Comparison of ENCODE assay signal across 1 cellular context in the genomic region with DNA sequence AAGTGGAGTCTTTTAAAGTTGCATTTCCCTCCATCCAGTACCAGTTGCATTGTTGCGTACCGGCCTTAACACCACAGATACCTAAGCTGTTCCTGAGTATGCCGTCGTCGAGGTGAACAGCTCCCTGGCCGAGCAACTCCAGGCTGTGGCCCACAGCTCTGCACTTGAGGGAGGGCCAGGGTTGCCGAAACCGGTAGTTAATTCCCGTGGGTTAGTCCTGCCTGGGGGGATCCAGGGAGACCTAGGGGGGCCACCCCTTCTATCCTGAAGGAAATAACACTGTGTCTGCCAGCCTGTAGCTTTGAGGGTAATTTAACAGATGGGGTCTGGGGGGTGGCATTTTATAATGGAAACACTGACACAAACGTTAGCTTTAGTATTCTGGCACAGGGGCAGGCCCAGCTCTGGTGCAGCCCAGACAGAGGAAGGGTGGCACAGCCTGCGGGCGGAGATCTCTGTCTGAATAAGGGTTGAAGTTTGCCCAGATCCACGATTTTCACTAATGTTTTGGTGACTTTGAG.
TF ChIP-seq lines count a peak whose summit lies in the region.

No MANE protein-coding gene starts in this region.

TF ChIP-seq in K562, 482 proteins besides CTCF, POLR2A, EP300 and RAD21 (continued from another document):
- TF ChIP-seq USF2 (CRISPR knock-in tag; IDR thresholded peaks at IDR 0.05) (no peak), MIER1 (IDR thresholded peaks at IDR 0.05; ENCODE audit: low read depth) (no peak), TCF3 (CRISPR knock-in tag; IDR thresholded peaks at IDR 0.05) (no peak), BCL6 (CRISPR knock-in tag; IDR thresholded peaks at IDR 0.05) (no peak), KLF16 (IDR thresholded peaks at IDR 0.05) (no peak), POLR2B (IDR thresholded peaks at IDR 0.05; ENCODE audit: low read depth, partially characterized antibody) (peak; percentile 61), SUPT5H (IDR thresholded peaks at IDR 0.05) (peak; percentile 47; the same call in 1 of the 2 replicates), E2F5 (CRISPR knock-in tag; IDR thresholded peaks at IDR 0.05) (no peak), MBD2 (IDR thresholded peaks at IDR 0.05; ENCODE audit: borderline replicate concordance, low read depth) (peak; percentile 30; the same call in 1 of the 2 replicates), REST (CRISPR knock-in tag; IDR thresholded peaks at IDR 0.05; ENCODE audit: low read depth) (no peak), GATAD2B (IDR thresholded peaks at IDR 0.05; ENCODE audit: borderline replicate concordance) (no peak), GTF3C2 (IDR thresholded peaks at IDR 0.05; ENCODE audit: borderline replicate concordance, extremely low read depth, insufficient read length) (no peak), E2F8 (IDR thresholded peaks at IDR 0.05; ENCODE audit: low read depth, partially characterized antibody) (peak; percentile 39), MCM2 (IDR thresholded peaks at IDR 0.05; ENCODE audit: low read depth) (no peak), POLR2G (IDR thresholded peaks at IDR 0.05; ENCODE audit: low read depth, low read length) (peak; percentile 25; the same call in 1 of the 2 replicates), ZNF407 (IDR thresholded peaks at IDR 0.05; ENCODE audit: low read depth) (no peak), SAFB (IDR thresholded peaks at IDR 0.05; ENCODE audit: borderline replicate concordance, low read depth, low read length) (no peak), FOXA1 (IDR thresholded peaks at IDR 0.05; ENCODE audit: borderline replicate concordance) (no peak), C11orf30 (IDR thresholded peaks at IDR 0.05; ENCODE audit: low read depth) (no peak), ELF2 (CRISPR knock-in tag; IDR thresholded peaks at IDR 0.05) (no peak), POLR2AphosphoS2 (IDR thresholded peaks at IDR 0.05; ENCODE audit: low read length) (peak; percentile 42; the same call in 1 of the 2 replicates), ZNF253 (CRISPR knock-in tag; conservative IDR thresholded peaks at IDR 0.05) (no peak)
- TF ChIP-seq, protein P1, sequence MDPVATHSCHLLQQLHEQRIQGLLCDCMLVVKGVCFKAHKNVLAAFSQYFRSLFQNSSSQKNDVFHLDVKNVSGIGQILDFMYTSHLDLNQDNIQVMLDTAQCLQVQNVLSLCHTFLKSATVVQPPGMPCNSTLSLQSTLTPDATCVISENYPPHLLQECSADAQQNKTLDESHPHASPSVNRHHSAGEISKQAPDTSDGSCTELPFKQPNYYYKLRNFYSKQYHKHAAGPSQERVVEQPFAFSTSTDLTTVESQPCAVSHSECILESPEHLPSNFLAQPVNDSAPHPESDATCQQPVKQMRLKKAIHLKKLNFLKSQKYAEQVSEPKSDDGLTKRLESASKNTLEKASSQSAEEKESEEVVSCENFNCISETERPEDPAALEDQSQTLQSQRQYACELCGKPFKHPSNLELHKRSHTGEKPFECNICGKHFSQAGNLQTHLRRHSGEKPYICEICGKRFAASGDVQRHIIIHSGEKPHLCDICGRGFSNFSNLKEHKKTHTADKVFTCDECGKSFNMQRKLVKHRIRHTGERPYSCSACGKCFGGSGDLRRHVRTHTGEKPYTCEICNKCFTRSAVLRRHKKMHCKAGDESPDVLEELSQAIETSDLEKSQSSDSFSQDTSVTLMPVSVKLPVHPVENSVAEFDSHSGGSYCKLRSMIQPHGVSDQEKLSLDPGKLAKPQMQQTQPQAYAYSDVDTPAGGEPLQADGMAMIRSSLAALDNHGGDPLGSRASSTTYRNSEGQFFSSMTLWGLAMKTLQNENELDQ (CRISPR knock-in tag; IDR thresholded peaks at IDR 0.05; ENCODE audit: borderline replicate concordance), result no peak
TF ChIP-seq in K562: peak in this region for 7.
